ENCODE assay signal across 8 cellular contexts in the genomic region with DNA sequence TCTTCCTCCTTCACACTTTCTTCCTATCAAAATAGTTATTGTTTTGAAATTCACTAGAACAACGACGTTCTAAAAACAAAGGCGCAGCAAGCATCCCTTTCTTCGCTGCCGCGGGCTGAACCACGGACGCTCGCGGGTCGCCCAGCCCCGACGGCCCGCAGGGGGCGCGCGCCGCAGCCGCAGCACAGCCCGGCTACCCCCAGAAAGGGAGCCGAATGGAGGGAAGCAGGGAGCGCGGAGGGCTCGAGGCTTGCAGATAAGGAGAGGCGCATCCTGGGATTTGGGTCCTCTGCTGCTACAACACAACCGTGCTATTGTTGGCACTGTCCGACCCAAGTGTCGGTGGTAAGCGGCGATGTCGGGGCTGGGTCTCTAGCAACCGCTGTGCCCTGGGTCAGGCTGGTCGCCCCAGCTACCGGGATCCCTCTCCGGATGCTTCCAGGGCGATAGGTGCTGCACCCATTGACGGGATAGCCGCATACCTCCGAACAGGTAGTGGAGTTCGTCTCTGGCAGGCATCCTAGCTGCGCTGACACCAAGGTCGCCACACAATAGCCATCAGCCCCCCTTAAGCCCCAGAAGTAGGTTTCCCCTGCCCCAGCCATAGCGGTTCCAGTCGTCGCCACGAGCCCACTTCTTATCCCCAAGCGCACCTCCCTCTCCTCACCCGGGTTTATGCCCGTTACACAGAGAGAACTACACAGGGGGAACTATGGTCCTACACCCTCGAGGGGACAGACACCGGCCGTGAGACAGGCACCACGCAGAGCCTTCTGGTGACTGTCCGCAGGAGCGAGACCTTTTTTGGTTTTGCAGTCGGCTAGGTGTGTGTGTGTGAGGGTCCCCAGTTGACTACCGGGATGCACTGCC. TPM values are rescaled to one million over a fixed set of nuclear protein-coding genes. Genes with fewer than 3 reads are reported as not detected.
DNase-seq lines count a peak whose midpoint lies in the region; ATAC-seq and TF ChIP-seq lines count a peak whose summit lies in the region.

No MANE protein-coding gene starts in this region.

- peaks cover 42% of the 10 kb centered on the region for H3K4me1 ChIP-seq in iPS-18a (ENCODE audit: control insufficient read depth, low read depth, low read length)
- H3K4me1 ChIP-seq in testis: peaks cover 30% of the 10 kb centered on the region

- DNase-seq in activated gamma-delta T cell treated with Interleukin-2 at 50 U/mL for 16 hours (peak; percentile 25), activated gamma-delta T cell (lab: John Stamatoyannopoulos, UW) (no peak), testis (no peak)
- DNase-seq in activated CD8-positive, alpha-beta memory T cell treated with anti-CD3 and anti-CD28 coated beads for 24 hours: peak; percentile 74

- H3K4me3 ChIP-seq in iPS-18a (ENCODE audit: low read length): peak overlapping the region; percentile 81
- no peak overlapping the region for H3K4me3 ChIP-seq in testis

- H3K9me3 ChIP-seq in iPS-18a (ENCODE audit: control insufficient read depth, low read depth, low read length) (no peaks in the 10 kb centered on the region), testis (no peaks in the 10 kb centered on the region)

- no peak for ATAC-seq in HG03135 (IDR thresholded peaks at IDR 0.05; ENCODE audit: unreplicated experiment)
- no peak for ATAC-seq in GM21737 (IDR thresholded peaks at IDR 0.05; ENCODE audit: unreplicated experiment)
- no peak for ATAC-seq in HG02763 (IDR thresholded peaks at IDR 0.05; ENCODE audit: unreplicated experiment)

- intact Hi-C loops in testis (cut with DNase I; ENCODE audit: low total_unique reads): no loop called here

- no peak for TF ChIP-seq POLR2A in testis (IDR thresholded peaks at IDR 0.05)

- peak in 2 of 3 experiments; percentile 24 for TF ChIP-seq CTCF in testis (IDR thresholded peaks at IDR 0.05)

- peak overlapping the region; percentile 41 for H3K9ac ChIP-seq in iPS-18a (ENCODE audit: low read length)

- no peak overlapping the region for H3K27ac ChIP-seq in iPS-18a (ENCODE audit: low read length)
- H3K27ac ChIP-seq in testis: no peak overlapping the region

- 2 to 3% methylated on average over 41 to 57 of the region's 57 CpGs for WGBS in testis, 2 donors

- H3K36me3 ChIP-seq in iPS-18a (ENCODE audit: control insufficient read depth, low read depth, low read length): no peaks in the 10 kb centered on the region
- H3K36me3 ChIP-seq in testis (ENCODE audit: low read depth, missing control alignments): no peaks in the 10 kb centered on the region

- H3K27me3 ChIP-seq in iPS-18a (ENCODE audit: control insufficient read depth, insufficient read depth, low read length): peaks cover 89% of the 10 kb centered on the region
- peaks cover 11% of the 10 kb centered on the region for H3K27me3 ChIP-seq in testis

RNA-seq across cellular contexts. Expression of gene ONECUT1, which starts 6.0 kb away (rescaled TPM):
- 1 to 10 TPM; 3.4 to 10.0 TPM for total RNA-seq in testis
- 3.6 TPM for polyA plus RNA-seq in testis (ENCODE audit: insufficient read depth, low read depth, low replicate concordance)

Comparison
In these comparisons a context has a peak if more than half of its experiments do, and no peak if none do; other contexts are left out.
1. DNase-seq: peak in activated gamma-delta T cell treated with Interleukin-2 at 50 U/mL for 16 hours (single experiment) and activated CD8-positive, alpha-beta memory T cell treated with anti-CD3 and anti-CD28 coated beads for 24 hours (single experiment); none in activated gamma-delta T cell (single experiment) and testis (single experiment).